1 cellular context compared by ENCODE assay signal in genomic region chr15:52262364-52262763, GRCh38.
A peak's percentile ranks its signal among the peaks of the same experiment; 100 is the strongest.
TF ChIP-seq lines count a peak whose summit lies in the region.

No MANE protein-coding gene starts in this region.

TF ChIP-seq in GM12878, 131 proteins besides CTCF, POLR2A, EP300 and RAD21 (continued from another document):
- TF ChIP-seq ZBTB40 (IDR thresholded peaks at IDR 0.05; ENCODE audit: borderline replicate concordance) (peak; percentile 47; the same call in 1 of the 2 replicates), EED (IDR thresholded peaks at IDR 0.05; ENCODE audit: low read depth) (no peak)
TF ChIP-seq in GM12878: peak in this region for 2.
